8 cellular contexts compared by ENCODE assay signal in the genomic region with DNA sequence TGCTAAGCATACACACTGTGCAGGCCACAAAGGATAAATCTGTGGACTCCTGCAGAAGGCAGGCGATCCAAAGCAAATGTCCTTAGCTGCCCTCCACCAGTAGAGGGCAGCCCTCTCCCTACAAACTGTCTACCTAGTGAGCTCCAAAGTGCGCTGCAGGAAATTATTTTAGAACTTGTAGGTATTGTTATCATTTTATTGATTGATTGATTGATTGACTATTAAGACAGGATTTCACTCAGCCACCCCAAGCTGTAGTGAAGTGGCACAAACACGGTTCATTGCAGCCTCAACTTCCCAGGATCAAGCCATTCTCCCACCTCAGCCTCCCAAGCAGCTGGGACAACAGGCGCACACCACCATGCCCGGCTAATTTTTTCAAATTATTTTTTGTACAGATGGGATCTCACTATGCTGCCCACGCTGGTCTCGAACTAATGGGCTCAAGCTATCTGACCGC. TPM values are rescaled to one million over a fixed set of nuclear protein-coding genes. Genes with fewer than 3 reads are reported as not detected.
DNase-seq lines count a peak whose midpoint lies in the region; ATAC-seq and TF ChIP-seq lines count a peak whose summit lies in the region.

No MANE protein-coding gene starts in this region.

- H3K4me1 ChIP-seq in colonic mucosa (peaks cover 2% of the 10 kb centered on the region), lower lobe of right lung (peaks cover 14% of the 10 kb centered on the region)

- H3K27me3 ChIP-seq in colonic mucosa (no peaks in the 10 kb centered on the region), lower lobe of right lung (ENCODE audit: low read depth) (no peaks in the 10 kb centered on the region)

- H3K4me3 ChIP-seq in colonic mucosa (no peak overlapping the region), lower lobe of right lung (no peak overlapping the region)

- H3K9me3 ChIP-seq in colonic mucosa, result no peaks in the 10 kb centered on the region
- no peaks in the 10 kb centered on the region for H3K9me3 ChIP-seq in lower lobe of right lung

- H3K36me3 ChIP-seq in colonic mucosa (no peaks in the 10 kb centered on the region), lower lobe of right lung (no peaks in the 10 kb centered on the region)

- H3K27ac ChIP-seq in colonic mucosa, result no peak overlapping the region
- H3K27ac ChIP-seq in lower lobe of right lung, result no peak overlapping the region

- no peak overlapping the region for H3K9ac ChIP-seq in colonic mucosa (ENCODE audit: low read depth in 2 of 2, low read length in 2 of 2)

- POLR2A ChIA-PET in GM10248 (lab: Yijun Ruan, JAX), result interaction anchor here (0.6 kb wide), 1 partner anchor 311 kb away, joined by 3 read pairs; no protein-coding TSS in a partner anchor

- intact Hi-C loops in colonic mucosa (cut with DNase I), result loop anchor here (1.0 to 5.0 kb wide), 2 partner anchors 312 to 512 kb away; no protein-coding TSS in a partner anchor
- intact Hi-C loops in lower lobe of right lung (cut with DNase I), result loop anchor here (5.0 kb wide), 1 partner anchor 312 kb away; no protein-coding TSS in a partner anchor

- peak; percentile 32 for ATAC-seq in HG03045 (IDR thresholded peaks at IDR 0.05; ENCODE audit: unreplicated experiment)
- peak; percentile 57 to 63 for ATAC-seq in lower lobe of right lung
- no peak for ATAC-seq in HG02852 (IDR thresholded peaks at IDR 0.05; ENCODE audit: unreplicated experiment)

- DNase-seq in GM10248 (ENCODE audit: extremely low spot score) (peak; percentile 69), NCI-H460 (ENCODE audit: extremely low read depth, low read depth) (peak; percentile 63), colonic mucosa (peak; percentile 77), lower lobe of right lung (peak; percentile 56)
- DNase-seq in activated CD4-positive, alpha-beta T cell treated with anti-CD3 and anti-CD28 coated beads for 48 hours, result peak; percentile 75
- peak; percentile 39 for DNase-seq in stimulated activated CD8-positive, alpha-beta memory T cell treated with anti-CD3 and anti-CD28 coated beads, Interleukin-12 subunit alpha, Interleukin-12 subunit beta, amount 100 ng/mL, for 4 hours (ENCODE audit: low read depth)

- peak; percentile 92 for TF ChIP-seq CTCF in GM10248 (IDR thresholded peaks at IDR 0.05; ENCODE audit: control extremely low read depth, extremely low read depth, low read depth, missing control alignments)
- TF ChIP-seq CTCF in colonic mucosa (IDR thresholded peaks at IDR 0.05), result peak; percentile 88
- TF ChIP-seq CTCF in lower lobe of right lung (IDR thresholded peaks at IDR 0.05), result peak; percentile 92

- CTCF ChIA-PET in GM10248 (lab: Yijun Ruan, JAX), result interaction anchor here (0.6 to 7.3 kb wide), 55 partner anchors 9 to 1435 kb away, joined by 3 to 193 read pairs (median 4); a partner anchor contains a TSS

RNA-seq across cellular contexts. Expression of a gene that starts 37.3 kb away (rescaled TPM):
- total RNA-seq in NCI-H460 (2014; rRNA removed; shearing (Covaris generic)), result 38.5 and 48.4 TPM in 2 replicates
- polyA plus RNA-seq in NCI-H460 (2014; cell fraction: nucleus; rRNA removed), result 17.9 and 18.0 TPM in 2 replicates
- 10 to 100 TPM; 31.2 to 46.2 TPM for total RNA-seq in colonic mucosa
- total RNA-seq in lower lobe of right lung, result 29.3 TPM
